ENCODE assay signal across 11 cellular contexts in genomic region chr1:116951175-116951935, GRCh38. TPM values are rescaled to one million over a fixed set of nuclear protein-coding genes. Genes with fewer than 3 reads are reported as not detected.
A peak's percentile ranks its signal among the peaks of the same experiment; 100 is the strongest.
DNase-seq lines count a peak whose midpoint lies in the region; ATAC-seq, FAIRE-seq and TF ChIP-seq lines count a peak whose summit lies in the region.
"Had no signal": no experiment of that assay in that cellular context is flagged by ENCODE, and none has a peak within 500 bp of the region (broad histone marks: within the 10 kb centered on the region; RNA-seq: fewer than 3 reads in every experiment).

No MANE protein-coding gene starts in this region.

- no peak for DNase-seq in right lobe of liver
- DNase-seq in HepG2 (ENCODE audit: low spot score) = no peak
- DNase-seq in fibroblast of the conjunctiva (ENCODE audit: low read depth) = peak; percentile 59
- DNase-seq in nephron progenitor cell = no peak
- no peak for DNase-seq in amygdala (lab: John Stamatoyannopoulos, UW)
- DNase-seq in NCI-H2227 treated with DMSO at 0.1 percent for 48 hours (lab: John Stamatoyannopoulos, UW) = no peak
- no peak for DNase-seq in SK-N-DZ (ENCODE audit: low spot score)
- DNase-seq: ACHN had no signal

- H3K27me3 ChIP-seq in right lobe of liver = no peaks in the 10 kb centered on the region
- H3K27me3 ChIP-seq in HepG2 (ENCODE audit: control insufficient read depth in 1 of 2, insufficient read depth in 2 of 2, low read length in 2 of 2) = no peaks in the 10 kb centered on the region

- in situ Hi-C loops in HepG2 (cut with HindIII; ENCODE audit: extremely low pct_ligation_motif_present, low pct_unique_long_range_greater_than_20kb) = no loop called here

- H3K27ac ChIP-seq in right lobe of liver (no peak overlapping the region), HepG2 (ENCODE audit: extremely low read length, insufficient read depth, low read length) (no peak overlapping the region)

- TF ChIP-seq CTCF in right lobe of liver (IDR thresholded peaks at IDR 0.05) = no peak
- TF ChIP-seq CTCF in HepG2 (CRISPR knock-in tag; IDR thresholded peaks at IDR 0.05) = no peak
- no peak for TF ChIP-seq CTCF in nephron progenitor cell (IDR thresholded peaks at IDR 0.05)

- ATAC-seq in right lobe of liver = peak in 3 of 4 donors; percentile 44 to 62 (median 56)
- no peak for ATAC-seq in HepG2
- ATAC-seq in GM18502 (IDR thresholded peaks at IDR 0.05; ENCODE audit: poor library complexity, unreplicated experiment) = no peak
- ATAC-seq: WTC11 had no signal

- intact Hi-C loops in right lobe of liver (cut with DNase I) = no loop called here
- intact Hi-C loops in HepG2 (cut with micrococcal nuclease; ENCODE audit: unreplicated experiment) = no loop called here

- WGBS in right lobe of liver (ENCODE audit: insufficient coverage, low coverage, low lambda C conversion rate, missing lambda C conversion rate) = 82% methylated on average over 12 of the region's 12 CpGs
- WGBS in HepG2 (ENCODE audit: low lambda C conversion rate) = 72% methylated on average over 12 of the region's 12 CpGs

- no peak overlapping the region for H3K9ac ChIP-seq in HepG2 (ENCODE audit: insufficient read depth, low read depth, low read length)

- TF ChIP-seq POLR2A in right lobe of liver (IDR thresholded peaks at IDR 0.05) = no peak
- TF ChIP-seq POLR2A in HepG2 (IDR thresholded peaks at IDR 0.05; ENCODE audit: insufficient read depth in 1 of 2, low read depth in 2 of 2, low read length in 2 of 2) = no peak

- H3K9me3 ChIP-seq in right lobe of liver = no peaks in the 10 kb centered on the region
- H3K9me3 ChIP-seq in HepG2 (ENCODE audit: low read length) = no peaks in the 10 kb centered on the region

- H3K36me3 ChIP-seq in right lobe of liver = peaks cover 0 to 10% (median 2%) of the 10 kb centered on the region in 4 donors
- H3K36me3 ChIP-seq in HepG2 (replicated peaks in 1 of 2; ENCODE audit: control insufficient read depth in 1 of 2, insufficient read depth in 2 of 2, low read length in 2 of 2) = no peaks in the 10 kb centered on the region; a peak in 1 of 5 replicates

- TF ChIP-seq EP300 in HepG2 (IDR thresholded peaks at IDR 0.05; ENCODE audit: low read depth in 2 of 2, low read length in 2 of 2) = no peak
- no peak for TF ChIP-seq EP300 in HepG2 (CRISPR knock-in tag; IDR thresholded peaks at IDR 0.05; ENCODE audit: borderline replicate concordance)

- H3K4me1 Mint-ChIP-seq in nephron progenitor cell = peaks cover 41% of the 10 kb centered on the region
- H3K4me1 Mint-ChIP-seq: WTC11 had no signal

- no peak for FAIRE-seq in HepG2 (lab: Jason Lieb, UNC)

- CTCF ChIA-PET in HepG2 (lab: Yijun Ruan, JAX; ENCODE audit: low intra/inter-chr PET ratio, low total read pairs) = no interaction called here

- H3K4me3 Mint-ChIP-seq in nephron progenitor cell = no peak overlapping the region
- H3K4me3 Mint-ChIP-seq: WTC11 had no signal

- POLR2A ChIA-PET in HepG2 (lab: Yijun Ruan, JAX) = no interaction called here

- no peaks in the 10 kb centered on the region for H4K20me1 ChIP-seq in HepG2 (ENCODE audit: insufficient read depth, low read length)

- H3K27me3 Mint-ChIP-seq in nephron progenitor cell (ENCODE audit: low read depth, poor library complexity) = no peaks in the 10 kb centered on the region

- H3K4me1 ChIP-seq in right lobe of liver (no peaks in the 10 kb centered on the region), HepG2 (ENCODE audit: insufficient read depth, low read length) (no peaks in the 10 kb centered on the region)

- peak overlapping the region; percentile 44 for H3K27ac Mint-ChIP-seq in nephron progenitor cell
- H3K27ac Mint-ChIP-seq: WTC11 had no signal

- no peaks in the 10 kb centered on the region for H3K79me2 ChIP-seq in HepG2 (ENCODE audit: insufficient read depth, low read length)

- H3K4me3 ChIP-seq in right lobe of liver = no peak overlapping the region
- H3K4me3 ChIP-seq in HepG2 (replicated peaks in 1 of 3; ENCODE audit: insufficient read depth in 1 of 3, low read depth in 2 of 3, low read length in 3 of 3) = no peak overlapping the region

- no TSS peak for BruUV-seq in HepG2 (replicated peaks; lab: Mats Ljungman, UMichigan)

- H3K9me3 Mint-ChIP-seq in nephron progenitor cell = no peaks in the 10 kb centered on the region
- H3K9me3 Mint-ChIP-seq: WTC11 had no signal

- H3K4me2 ChIP-seq in HepG2 (ENCODE audit: low read depth, low read length) = no peak overlapping the region

- no peak overlapping the region for H2AFZ ChIP-seq in HepG2 (ENCODE audit: low read length)

- no peak for TF ChIP-seq RAD21 in HepG2 (CRISPR knock-in tag; IDR thresholded peaks at IDR 0.05)

- peaks cover 60% of the 10 kb centered on the region for H3K36me3 Mint-ChIP-seq in nephron progenitor cell (ENCODE audit: low read depth)

TF ChIP-seq in HepG2, 621 proteins besides CTCF, POLR2A, EP300 and RAD21 (continues in another document):
- TF ChIP-seq MIER2 (CRISPR knock-in tag; IDR thresholded peaks at IDR 0.05) = no peak
- no peak for TF ChIP-seq SMC3 (IDR thresholded peaks at IDR 0.05; ENCODE audit: low read length)
- no peak for TF ChIP-seq NR2C2 (CRISPR knock-in tag; IDR thresholded peaks at IDR 0.05; ENCODE audit: borderline replicate concordance)
- TF ChIP-seq ZC3H13 (CRISPR knock-in tag; IDR thresholded peaks at IDR 0.05) = no peak
- TF ChIP-seq, protein P1, sequence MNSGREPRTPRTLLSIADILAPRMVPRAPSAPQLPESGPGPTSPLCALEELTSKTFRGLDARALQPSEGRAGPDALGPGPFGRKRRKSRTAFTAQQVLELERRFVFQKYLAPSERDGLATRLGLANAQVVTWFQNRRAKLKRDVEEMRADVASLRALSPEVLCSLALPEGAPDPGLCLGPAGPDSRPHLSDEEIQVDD (CRISPR knock-in tag; IDR thresholded peaks at IDR 0.05; ENCODE audit: borderline replicate concordance) = no peak
- TF ChIP-seq MXI1 (IDR thresholded peaks at IDR 0.05; ENCODE audit: borderline replicate concordance, low read depth, low read length) = no peak
- no peak for TF ChIP-seq AGO2 (optimal IDR thresholded peaks at IDR 0.05; ENCODE audit: low read depth, low read length)
- no peak for TF ChIP-seq HES4 (CRISPR knock-in tag; IDR thresholded peaks at IDR 0.05; ENCODE audit: borderline replicate concordance)

RNA-seq across cellular contexts. Expression of gene PTGFRN, which starts 41.6 kb away (rescaled TPM):
- 10 to 100 TPM; 12.6 to 28.1 (median 17.5) TPM for total RNA-seq in right lobe of liver
- 5.2 and 11.3 TPM in 2 replicates for total RNA-seq in HepG2 (2016; rRNA removed; fragmentation: Illumina TruSeq; extraction: Trizol)
- 0.30 and 0.44 TPM in 2 replicates for total RNA-seq in HepG2 (2016; cell fraction: cytosol; rRNA removed; fragmentation: Illumina TruSeq; extraction: Trizol; ENCODE audit: low read depth)
- total RNA-seq in HepG2 (2016; cell fraction: insoluble cytoplasmic fraction; rRNA removed; fragmentation: Illumina TruSeq; extraction: Trizol) = 4.6 and 10.3 TPM in 2 replicates
- 2.2 and 2.3 TPM in 2 replicates for total RNA-seq in HepG2 (2016; cell fraction: membrane; rRNA removed; fragmentation: Illumina TruSeq; extraction: Trizol)
- 10.6 and 12.9 TPM in 2 replicates for total RNA-seq in HepG2 (2016; cell fraction: nucleus; rRNA removed; fragmentation: Illumina TruSeq; extraction: Trizol)
- polyA plus RNA-seq in HepG2 (2011; rRNA removed) = 3.3 and 3.5 TPM in 2 replicates
- 2.2 and 2.7 TPM in 2 replicates for polyA plus RNA-seq in HepG2 (2011; cell fraction: cytosol; rRNA removed)
- polyA plus RNA-seq in HepG2 (2011; cell fraction: nucleus; rRNA removed) = 1.7 and 1.8 TPM in 2 replicates
- 2.2 and 3.3 TPM in 2 replicates for polyA plus RNA-seq in HepG2 (2012)
- 0.94 and 1.1 TPM in 2 replicates for polyA plus RNA-seq in HepG2 (2016; cell fraction: cytosol; fragmentation: Illumina TruSeq; extraction: Trizol; ENCODE audit: low read depth)
- polyA plus RNA-seq in HepG2 (2016; cell fraction: insoluble cytoplasmic fraction; fragmentation: Illumina TruSeq; extraction: Trizol; ENCODE audit: low read depth) = 4.4 and 4.6 TPM in 2 replicates
- 1.9 and 2.4 TPM in 2 replicates for polyA plus RNA-seq in HepG2 (2016; cell fraction: membrane; fragmentation: Illumina TruSeq; extraction: Trizol; ENCODE audit: low read depth)
- polyA plus RNA-seq in HepG2 (2016; cell fraction: nucleus; fragmentation: Illumina TruSeq; extraction: Trizol; ENCODE audit: insufficient read depth, low read depth) = 15.1 and 17.0 TPM in 2 replicates
- polyA minus RNA-seq in HepG2 (2011; rRNA and poly(A)+ RNA removed; ENCODE audit: low replicate concordance) = 7.4 and 47.2 TPM in 2 replicates
- 2.9 and 5.4 TPM in 2 replicates for polyA minus RNA-seq in HepG2 (2011; cell fraction: cytosol; rRNA and poly(A)+ RNA removed)
- 3.1 and 3.5 TPM in 2 replicates for polyA minus RNA-seq in HepG2 (2011; cell fraction: nucleus; rRNA and poly(A)+ RNA removed)
- polyA plus RNA-seq in SK-N-DZ (2014; cell fraction: cytosol; rRNA removed) = 21.3 and 21.8 TPM in 2 replicates
- 8.0 and 17.1 TPM in 2 replicates for polyA plus RNA-seq in SK-N-DZ (2014; cell fraction: nucleus; rRNA removed)
- total RNA-seq: OCI-LY7 had no signal

RNA-seq across cellular contexts. Expression of gene CD101, which starts 50.2 kb away (rescaled TPM):
- 1 to 10 TPM in 1 of 6 experiments, under 1 TPM in 5; 0.12 to 1.9 (median 0.49) TPM for total RNA-seq in right lobe of liver
- total RNA-seq in HepG2 (2016; rRNA removed; fragmentation: Illumina TruSeq; extraction: Trizol) = 0.09 TPM in 1 of 2 replicates, not detected in the other
- total RNA-seq in HepG2 (2016; cell fraction: cytosol; rRNA removed; fragmentation: Illumina TruSeq; extraction: Trizol; ENCODE audit: low read depth) = not detected in 2 replicates
- total RNA-seq in HepG2 (2016; cell fraction: insoluble cytoplasmic fraction; rRNA removed; fragmentation: Illumina TruSeq; extraction: Trizol) = not detected in 2 replicates
- not detected in 2 replicates for total RNA-seq in HepG2 (2016; cell fraction: membrane; rRNA removed; fragmentation: Illumina TruSeq; extraction: Trizol)
- 0.19 TPM in 1 of 2 replicates, not detected in the other for total RNA-seq in HepG2 (2016; cell fraction: nucleus; rRNA removed; fragmentation: Illumina TruSeq; extraction: Trizol)
- 0.05 TPM in 1 of 2 replicates, not detected in the other for polyA plus RNA-seq in HepG2 (2011; rRNA removed)
- polyA plus RNA-seq in HepG2 (2011; cell fraction: cytosol; rRNA removed) = not detected in 2 replicates
- polyA plus RNA-seq in HepG2 (2011; cell fraction: nucleus; rRNA removed) = 0.03 TPM in 1 of 2 replicates, not detected in the other
- not detected in 2 replicates for polyA plus RNA-seq in HepG2 (2012)
- polyA plus RNA-seq in HepG2 (2016; cell fraction: cytosol; fragmentation: Illumina TruSeq; extraction: Trizol; ENCODE audit: low read depth) = not detected in 2 replicates
- not detected in 2 replicates for polyA plus RNA-seq in HepG2 (2016; cell fraction: insoluble cytoplasmic fraction; fragmentation: Illumina TruSeq; extraction: Trizol; ENCODE audit: low read depth)
- polyA plus RNA-seq in HepG2 (2016; cell fraction: membrane; fragmentation: Illumina TruSeq; extraction: Trizol; ENCODE audit: low read depth) = 0.06 TPM in 1 of 2 replicates, not detected in the other
- polyA plus RNA-seq in HepG2 (2016; cell fraction: nucleus; fragmentation: Illumina TruSeq; extraction: Trizol; ENCODE audit: insufficient read depth, low read depth) = 0.28 and 0.67 TPM in 2 replicates
- polyA minus RNA-seq in HepG2 (2011; rRNA and poly(A)+ RNA removed; ENCODE audit: low replicate concordance) = 2.0 TPM in 1 of 2 replicates, not detected in the other
- polyA minus RNA-seq in HepG2 (2011; cell fraction: cytosol; rRNA and poly(A)+ RNA removed) = not detected in 2 replicates
- 0.25 TPM in 1 of 2 replicates, not detected in the other for polyA minus RNA-seq in HepG2 (2011; cell fraction: nucleus; rRNA and poly(A)+ RNA removed)
- 0.29 and 0.42 TPM in 2 replicates for polyA plus RNA-seq in SK-N-DZ (2014; cell fraction: cytosol; rRNA removed)
- polyA plus RNA-seq in SK-N-DZ (2014; cell fraction: nucleus; rRNA removed) = 0.91 and 1.5 TPM in 2 replicates
- total RNA-seq: OCI-LY7 had no signal

Comparison
In these comparisons a context has a peak if more than half of its experiments do, and no peak if none do; other contexts are left out.
1. ATAC-seq: peak in right lobe of liver (3 of 4); none in HepG2 (single experiment) and GM18502 (single experiment).